In genomic region chr17:17419621-17420020, GRCh38 we compare ENCODE assay signal across 17 cellular contexts.
A peak's percentile ranks its signal among the peaks of the same experiment; 100 is the strongest.
DNase-seq lines count a peak whose midpoint lies in the region; ATAC-seq lines count a peak whose summit lies in the region.
"Had no signal": no experiment of that assay in that cellular context is flagged by ENCODE, and none has a peak within 500 bp of the region (broad histone marks: within the 10 kb centered on the region; RNA-seq: fewer than 3 reads in every experiment).

No MANE protein-coding gene starts in this region.

- peak overlapping the region; percentile 24 for H3K27ac ChIP-seq in substantia nigra (ENCODE audit: low read depth, low read length, poor library complexity, severe bottlenecking)
- H3K27ac ChIP-seq: neutrophil, PC-9, thoracic aorta had no signal

- H3K4me3 Mint-ChIP-seq in stimulated activated effector memory CD8-positive, alpha-beta T cell treated with anti-CD3 and anti-CD28 coated beads, Interleukin-12 subunit alpha, Interleukin-12 subunit beta, amount 100 ng/mL, for 72 hours, result no peak overlapping the region
- H3K4me3 Mint-ChIP-seq: activated CD4-positive, alpha-beta memory T cell treated with anti-CD3 and anti-CD28 coated beads for 36 hours; activated naive CD8-positive, alpha-beta T cell treated with anti-CD3 and anti-CD28 coated beads, Interleukin-2, amount 50 U/mL, for 24 hours; CD8-positive, alpha-beta memory T cell had no signal

- no peaks in the 10 kb centered on the region for H3K9me3 Mint-ChIP-seq in stimulated activated effector memory CD8-positive, alpha-beta T cell treated with anti-CD3 and anti-CD28 coated beads, Interleukin-12 subunit alpha, Interleukin-12 subunit beta, amount 100 ng/mL, for 72 hours
- H3K9me3 Mint-ChIP-seq: activated naive CD8-positive, alpha-beta T cell treated with anti-CD3 and anti-CD28 coated beads, Interleukin-2, amount 50 U/mL, for 24 hours; CD8-positive, alpha-beta memory T cell had no signal

- no peak for ATAC-seq in stimulated activated effector memory CD8-positive, alpha-beta T cell treated with anti-CD3 and anti-CD28 coated beads, Interleukin-12 subunit alpha, Interleukin-12 subunit beta, amount 100 ng/mL, for 72 hours
- no peak for ATAC-seq in HG03196 (IDR thresholded peaks at IDR 0.05; ENCODE audit: unreplicated experiment)
- ATAC-seq: activated naive CD8-positive, alpha-beta T cell treated with anti-CD3 and anti-CD28 coated beads, Interleukin-2, amount 50 U/mL, for 24 hours; GM12878 had no signal

- peaks cover 17% of the 10 kb centered on the region for H3K4me1 Mint-ChIP-seq in stimulated activated effector memory CD8-positive, alpha-beta T cell treated with anti-CD3 and anti-CD28 coated beads, Interleukin-12 subunit alpha, Interleukin-12 subunit beta, amount 100 ng/mL, for 72 hours

- no peak overlapping the region for H3K27ac Mint-ChIP-seq in stimulated activated effector memory CD8-positive, alpha-beta T cell treated with anti-CD3 and anti-CD28 coated beads, Interleukin-12 subunit alpha, Interleukin-12 subunit beta, amount 100 ng/mL, for 72 hours
- H3K27ac Mint-ChIP-seq: activated CD4-positive, alpha-beta memory T cell treated with anti-CD3 and anti-CD28 coated beads for 36 hours; activated naive CD8-positive, alpha-beta T cell treated with anti-CD3 and anti-CD28 coated beads, Interleukin-2, amount 50 U/mL, for 24 hours had no signal

- DNase-seq in NCI-H446 (lab: John Stamatoyannopoulos, UW) (peak; percentile 32 to 81), fibroblast of gingiva (ENCODE audit: low read depth) (peak; percentile 85), midbrain (lab: John Stamatoyannopoulos, UW) (peak; percentile 69), substantia nigra (lab: John Stamatoyannopoulos, UW) (peak in 29 of 49 donors; percentile 17 to 76 (median 45)), T-helper 2 cell (no peak)
- DNase-seq in stimulated activated effector memory CD8-positive, alpha-beta T cell treated with anti-CD3 and anti-CD28 coated beads, Interleukin-12 subunit alpha, Interleukin-12 subunit beta, amount 100 ng/mL, for 72 hours (ENCODE audit: low spot score in 2 of 2), result no peak
- DNase-seq: activated CD4-positive, alpha-beta memory T cell treated with anti-CD3 and anti-CD28 coated beads for 36 hours; activated naive CD8-positive, alpha-beta T cell treated with anti-CD3 and anti-CD28 coated beads, Interleukin-2, amount 50 U/mL, for 24 hours; activated T-cell treated with anti-CD3 and anti-CD28 coated beads, Interleukin-2, amount 50 U/mL, for 48 hours; CD8-positive, alpha-beta memory T cell; H7; NCI-H526; PC-9 had no signal

- no peaks in the 10 kb centered on the region for H3K36me3 Mint-ChIP-seq in stimulated activated effector memory CD8-positive, alpha-beta T cell treated with anti-CD3 and anti-CD28 coated beads, Interleukin-12 subunit alpha, Interleukin-12 subunit beta, amount 100 ng/mL, for 72 hours

Comparison
In these comparisons a context has a peak if more than half of its experiments do, and no peak if none do; other contexts are left out.
1. DNase-seq: peak in NCI-H446 (2 of 2), fibroblast of gingiva (single experiment), midbrain (single experiment) and substantia nigra (29 of 49); none in stimulated activated effector memory CD8-positive, alpha-beta T cell treated with anti-CD3 and anti-CD28 coated beads, Interleukin-12 subunit alpha, Interleukin-12 subunit beta, amount 100 ng/mL, for 72 hours (0 of 2) and T-helper 2 cell (0 of 5).